ENCODE assay signal across 13 cellular contexts in the genomic region with DNA sequence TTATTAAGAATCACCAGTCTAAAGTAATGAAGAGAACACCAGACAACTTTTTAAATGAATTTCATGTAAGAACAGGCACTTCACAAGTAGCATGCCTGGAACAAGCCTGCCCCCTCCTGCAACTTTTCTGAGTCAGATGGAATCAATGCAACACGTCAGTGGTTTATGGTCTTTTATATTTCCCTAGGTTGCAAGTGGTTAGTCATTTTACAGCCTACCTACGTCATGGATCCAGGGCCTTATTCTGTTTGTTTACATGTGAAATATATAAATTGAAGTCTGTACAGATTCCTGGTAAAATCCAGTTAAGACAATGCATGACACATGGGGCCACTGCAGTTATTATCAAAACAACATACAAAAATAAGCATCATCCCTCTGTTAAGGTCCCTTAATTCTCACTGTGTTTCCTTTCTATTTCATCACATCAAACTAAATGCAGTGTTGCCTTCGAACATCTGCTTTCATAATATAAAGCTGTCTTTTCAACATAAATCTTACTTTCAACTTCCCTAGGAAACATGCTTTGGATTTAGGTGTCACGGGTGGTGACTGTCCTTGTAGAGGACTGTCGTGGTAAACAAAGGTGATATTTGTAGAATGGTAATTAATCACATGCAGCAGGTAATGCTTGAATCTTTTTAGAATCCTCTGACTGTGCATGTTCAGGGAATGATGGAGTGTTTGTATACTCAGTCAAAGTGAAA.
DNase-seq lines count a peak whose midpoint lies in the region.
"Had no signal": no experiment of that assay in that cellular context is flagged by ENCODE, and none has a peak within 500 bp of the region (broad histone marks: within the 10 kb centered on the region; RNA-seq: fewer than 3 reads in every experiment).

No MANE protein-coding gene starts in this region.

- no peaks in the 10 kb centered on the region for H3K36me3 ChIP-seq in Karpas-422 (ENCODE audit: insufficient read depth, low read length)
- H3K36me3 ChIP-seq: gastrocnemius medialis had no signal

- DNase-seq in AG20443 (ENCODE audit: low spot score) (peak; percentile 50), M059J (ENCODE audit: low read depth) (peak; percentile 89), amniotic epithelial cell (ENCODE audit: low read depth) (peak; percentile 93), hepatic stellate cell (ENCODE audit: low spot score) (peak; percentile 24), HK-2 (ENCODE audit: unreplicated experiment) (no peak), NCI-H2081 treated with DMSO at 0.1 percent for 48 hours (lab: John Stamatoyannopoulos, UW) (no peak), Karpas-422 (no peak), DMS 273 (lab: John Stamatoyannopoulos, UW; ENCODE audit: unreplicated experiment) (no peak)
- DNase-seq: activated CD8-positive, alpha-beta T cell treated with anti-CD3 and anti-CD28 coated beads for 36 hours; activated naive CD8-positive, alpha-beta T cell treated with anti-CD3 and anti-CD28 coated beads, Interleukin-2, amount 50 U/mL, for 24 hours; gastrocnemius medialis; NCI-H524; retina had no signal

- H4K20me1 ChIP-seq in Karpas-422 (ENCODE audit: insufficient read depth, low read depth, low read length), result no peaks in the 10 kb centered on the region

- no peaks in the 10 kb centered on the region for H3K9me3 ChIP-seq in Karpas-422 (ENCODE audit: low read length)
- H3K9me3 ChIP-seq: gastrocnemius medialis had no signal

- H3K4me1 ChIP-seq in Karpas-422 (ENCODE audit: low read length), result no peaks in the 10 kb centered on the region
- H3K4me1 ChIP-seq: gastrocnemius medialis had no signal

- H3K4me2 ChIP-seq in Karpas-422 (ENCODE audit: low read depth, low read length, poor library complexity, severe bottlenecking), result no peak overlapping the region

- no peak overlapping the region for H2AFZ ChIP-seq in Karpas-422 (ENCODE audit: low read length)

- no peaks in the 10 kb centered on the region for H3K27me3 ChIP-seq in Karpas-422 (ENCODE audit: low read length)
- H3K27me3 ChIP-seq: gastrocnemius medialis had no signal

- no peak overlapping the region for H3K27ac ChIP-seq in Karpas-422 (ENCODE audit: low read length)
- H3K27ac ChIP-seq: gastrocnemius medialis had no signal

- no peak overlapping the region for H3K9ac ChIP-seq in Karpas-422 (ENCODE audit: low read length)

- no peaks in the 10 kb centered on the region for H3K9me2 ChIP-seq in Karpas-422 (replicated peaks; ENCODE audit: insufficient read depth, low read length)

- no peaks in the 10 kb centered on the region for H3K79me2 ChIP-seq in Karpas-422 (ENCODE audit: low read length)

- no peak overlapping the region for H3K4me3 ChIP-seq in Karpas-422 (ENCODE audit: low read length)
- H3K4me3 ChIP-seq: gastrocnemius medialis had no signal

Comparison
In these comparisons a context has a peak if more than half of its experiments do, and no peak if none do; other contexts are left out.
1. DNase-seq: peak in AG20443 (single experiment), M059J (single experiment), amniotic epithelial cell (single experiment) and hepatic stellate cell (single experiment); none in HK-2 (single experiment), NCI-H2081 treated with DMSO at 0.1 percent for 48 hours (single experiment), Karpas-422 (single experiment) and DMS 273 (single experiment).